ENCODE assay signal across 1 cellular context in the genomic region with DNA sequence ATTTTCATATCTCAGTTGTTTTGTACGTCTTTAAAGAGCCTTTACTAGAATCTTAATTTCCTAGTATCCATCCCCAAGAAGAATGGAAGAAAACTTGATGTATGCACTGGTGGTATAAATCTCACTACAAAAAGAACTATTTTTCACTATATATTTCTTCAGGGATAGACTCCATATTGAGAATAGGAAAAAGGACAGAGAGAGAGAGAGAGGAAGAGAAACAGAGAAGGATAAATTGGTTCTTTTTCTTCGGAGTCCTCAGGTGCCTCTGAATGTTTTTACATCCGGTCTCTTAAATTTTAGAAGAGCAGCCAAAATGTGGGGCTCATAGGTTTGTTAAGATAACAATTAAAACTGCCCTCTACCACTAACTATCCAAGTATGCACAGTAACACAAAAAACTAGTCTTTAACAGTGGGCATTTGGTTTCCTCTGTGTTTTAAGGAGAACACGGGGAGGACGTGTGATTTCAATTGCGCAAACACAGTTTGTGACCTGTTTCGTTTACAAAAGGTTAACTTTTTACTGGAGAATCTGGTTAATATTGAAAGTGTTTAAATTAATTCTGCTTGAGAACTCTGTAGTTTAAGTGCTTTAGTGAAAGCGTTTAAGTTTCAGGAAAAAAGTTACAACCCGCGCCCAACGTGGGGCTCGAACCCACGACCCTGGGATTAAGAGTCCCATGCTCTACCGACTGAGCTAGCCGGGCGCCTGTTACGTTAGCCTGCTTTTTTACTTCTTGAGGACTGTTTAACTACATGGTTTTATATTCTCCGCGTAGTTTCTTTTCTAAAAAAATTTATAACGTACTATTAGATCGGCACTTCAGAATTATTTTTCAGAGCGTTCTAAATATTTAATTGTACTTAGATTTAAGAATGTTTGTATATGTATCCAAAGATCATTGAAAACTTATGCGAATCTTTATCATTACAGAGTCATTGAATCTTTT.
TF ChIP-seq lines count a peak whose summit lies in the region.

No MANE protein-coding gene starts in this region.

TF ChIP-seq in K562, 482 proteins besides CTCF, POLR2A, EP300 and RAD21 (continued from another document and continues in another):
- TF ChIP-seq ZNF609 (CRISPR knock-in tag; IDR thresholded peaks at IDR 0.05; ENCODE audit: borderline replicate concordance) (no peak), ZNF830 (CRISPR knock-in tag; IDR thresholded peaks at IDR 0.05) (no peak), ZNF274 (IDR thresholded peaks at IDR 0.05; ENCODE audit: borderline replicate concordance, low read depth, low read length) (no peak), MAFK (IDR thresholded peaks at IDR 0.05; ENCODE audit: low read length) (no peak), ZNF263 (CRISPR knock-in tag; IDR thresholded peaks at IDR 0.05; ENCODE audit: borderline replicate concordance) (peak; percentile 50; the same call in 1 of the 2 replicates), TAF1 (IDR thresholded peaks at IDR 0.05; ENCODE audit: control insufficient read depth, extremely low read depth, insufficient read depth, low read length, severe bottlenecking) (no peak), TEAD4 (IDR thresholded peaks at IDR 0.05; ENCODE audit: low read length) (peak; percentile 59), TEAD4 (CRISPR knock-in tag; IDR thresholded peaks at IDR 0.05; ENCODE audit: borderline replicate concordance) (no peak), BDP1 (IDR thresholded peaks at IDR 0.05; ENCODE audit: insufficient read depth, insufficient read length) (peak; percentile 33), CBX5 (IDR thresholded peaks at IDR 0.05; ENCODE audit: borderline replicate concordance, low read depth) (no peak), U2AF1 (optimal IDR thresholded peaks at IDR 0.05; ENCODE audit: low read depth, low read length) (no peak), POLR2AphosphoS5 (IDR thresholded peaks at IDR 0.05; ENCODE audit: control insufficient read depth, insufficient read depth, low read depth, low read length) (no peak), CHD1 (IDR thresholded peaks at IDR 0.05; ENCODE audit: low read length) (no peak), MCM2 (IDR thresholded peaks at IDR 0.05; ENCODE audit: low read depth) (no peak), NFATC3 (IDR thresholded peaks at IDR 0.05) (no peak), SAFB2 (IDR thresholded peaks at IDR 0.05; ENCODE audit: borderline replicate concordance, low read depth, low read length, severe bottlenecking) (no peak), POLR3G (IDR thresholded peaks at IDR 0.05; ENCODE audit: extremely low read depth, insufficient read length, insufficient replicate concordance) (peak; percentile 34), ZNF695 (CRISPR knock-in tag; IDR thresholded peaks at IDR 0.05) (no peak), ZNF668 (CRISPR knock-in tag; IDR thresholded peaks at IDR 0.05) (no peak), PBX2 (CRISPR knock-in tag; IDR thresholded peaks at IDR 0.05; ENCODE audit: low read depth) (no peak), PBX2 (tag; conservative IDR thresholded peaks at IDR 0.05; ENCODE audit: low read depth) (no peak), SMARCA5 (IDR thresholded peaks at IDR 0.05) (no peak), DPF2 (IDR thresholded peaks at IDR 0.05) (peak; percentile 17; the same call in 1 of the 2 replicates), GTF2F1 (IDR thresholded peaks at IDR 0.05; ENCODE audit: low read depth, low read length) (no peak), ETS1 (conservative IDR thresholded peaks at IDR 0.05; ENCODE audit: control insufficient read depth, low read depth, low read length) (peak; percentile 64; the same call in 1 of the 2 replicates), WHSC1 (IDR thresholded peaks at IDR 0.05; ENCODE audit: low read length) (no peak), POLR2G (IDR thresholded peaks at IDR 0.05; ENCODE audit: low read depth, low read length) (no peak), CBX1 (IDR thresholded peaks at IDR 0.05; ENCODE audit: low read depth) (no peak), ZBTB5 (IDR thresholded peaks at IDR 0.05) (0 out of 2 replicates have a peak, but pooled peaks have one; percentile 29), SMARCB1 (IDR thresholded peaks at IDR 0.05; ENCODE audit: insufficient read length, low read depth) (no peak), MTA3 (IDR thresholded peaks at IDR 0.05; ENCODE audit: borderline replicate concordance) (no peak), CREM (IDR thresholded peaks at IDR 0.05; ENCODE audit: low read depth) (0 out of 2 replicates have a peak, but pooled peaks have one; percentile 21), GABPB1 (CRISPR knock-in tag; IDR thresholded peaks at IDR 0.05) (no peak), ZNF561 (CRISPR knock-in tag; conservative IDR thresholded peaks at IDR 0.05) (no peak), YBX1 (IDR thresholded peaks at IDR 0.05) (no peak), ZNF165 (CRISPR knock-in tag; IDR thresholded peaks at IDR 0.05; ENCODE audit: borderline replicate concordance) (no peak), KDM1A (IDR thresholded peaks at IDR 0.05) (no peak), HDAC3 (IDR thresholded peaks at IDR 0.05; ENCODE audit: borderline replicate concordance, partially characterized antibody) (no peak), ZNF140 (CRISPR knock-in tag; IDR thresholded peaks at IDR 0.05) (no peak)
- TF ChIP-seq, protein P1, sequence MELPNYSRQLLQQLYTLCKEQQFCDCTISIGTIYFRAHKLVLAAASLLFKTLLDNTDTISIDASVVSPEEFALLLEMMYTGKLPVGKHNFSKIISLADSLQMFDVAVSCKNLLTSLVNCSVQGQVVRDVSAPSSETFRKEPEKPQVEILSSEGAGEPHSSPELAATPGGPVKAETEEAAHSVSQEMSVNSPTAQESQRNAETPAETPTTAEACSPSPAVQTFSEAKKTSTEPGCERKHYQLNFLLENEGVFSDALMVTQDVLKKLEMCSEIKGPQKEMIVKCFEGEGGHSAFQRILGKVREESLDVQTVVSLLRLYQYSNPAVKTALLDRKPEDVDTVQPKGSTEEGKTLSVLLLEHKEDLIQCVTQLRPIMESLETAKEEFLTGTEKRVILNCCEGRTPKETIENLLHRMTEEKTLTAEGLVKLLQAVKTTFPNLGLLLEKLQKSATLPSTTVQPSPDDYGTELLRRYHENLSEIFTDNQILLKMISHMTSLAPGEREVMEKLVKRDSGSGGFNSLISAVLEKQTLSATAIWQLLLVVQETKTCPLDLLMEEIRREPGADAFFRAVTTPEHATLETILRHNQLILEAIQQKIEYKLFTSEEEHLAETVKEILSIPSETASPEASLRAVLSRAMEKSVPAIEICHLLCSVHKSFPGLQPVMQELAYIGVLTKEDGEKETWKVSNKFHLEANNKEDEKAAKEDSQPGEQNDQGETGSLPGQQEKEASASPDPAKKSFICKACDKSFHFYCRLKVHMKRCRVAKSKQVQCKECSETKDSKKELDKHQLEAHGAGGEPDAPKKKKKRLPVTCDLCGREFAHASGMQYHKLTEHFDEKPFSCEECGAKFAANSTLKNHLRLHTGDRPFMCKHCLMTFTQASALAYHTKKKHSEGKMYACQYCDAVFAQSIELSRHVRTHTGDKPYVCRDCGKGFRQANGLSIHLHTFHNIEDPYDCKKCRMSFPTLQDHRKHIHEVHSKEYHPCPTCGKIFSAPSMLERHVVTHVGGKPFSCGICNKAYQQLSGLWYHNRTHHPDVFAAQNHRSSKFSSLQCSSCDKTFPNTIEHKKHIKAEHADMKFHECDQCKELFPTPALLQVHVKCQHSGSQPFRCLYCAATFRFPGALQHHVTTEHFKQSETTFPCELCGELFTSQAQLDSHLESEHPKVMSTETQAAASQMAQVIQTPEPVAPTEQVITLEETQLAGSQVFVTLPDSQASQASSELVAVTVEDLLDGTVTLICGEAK (IDR thresholded peaks at IDR 0.05): peak; percentile 75
- TF ChIP-seq, protein P1 (CRISPR knock-in tag; IDR thresholded peaks at IDR 0.05): no peak
